In genomic region chr6:3411967-3412778, GRCh38 we compare ENCODE assay signal across 15 cellular contexts. TPM values are rescaled to one million over a fixed set of nuclear protein-coding genes. Genes with fewer than 3 reads are reported as not detected.
A peak's percentile ranks its signal among the peaks of the same experiment; 100 is the strongest.
DNase-seq lines count a peak whose midpoint lies in the region; ATAC-seq and TF ChIP-seq lines count a peak whose summit lies in the region.
"Had no signal": no experiment of that assay in that cellular context is flagged by ENCODE, and none has a peak within 500 bp of the region (broad histone marks: within the 10 kb centered on the region; RNA-seq: fewer than 3 reads in every experiment).

No MANE protein-coding gene starts in this region.

- H3K4me3 ChIP-seq in GM23338 (no peak overlapping the region), colonic mucosa (no peak overlapping the region), mucosa of rectum (ENCODE audit: low read length in 2 of 2) (no peak overlapping the region), brain microvascular endothelial cell (ENCODE audit: low read depth, low read length) (no peak overlapping the region), adrenal gland (no peak overlapping the region)
- H3K4me3 ChIP-seq: GM23248 had no signal

- no peak overlapping the region for H3K27ac ChIP-seq in GM23338 (ENCODE audit: low read depth)
- H3K27ac ChIP-seq in colonic mucosa: peak overlapping the region; percentile 92
- H3K27ac ChIP-seq in mucosa of rectum (ENCODE audit: low read depth in 2 of 2, low read length in 2 of 2): peak overlapping the region; percentile 32 to 90
- H3K27ac ChIP-seq in brain microvascular endothelial cell: no peak overlapping the region
- H3K27ac ChIP-seq in adrenal gland: no peak overlapping the region
- H3K27ac ChIP-seq: GM23248 had no signal

- no peak overlapping the region for H2AFZ ChIP-seq in GM23338
- H2AFZ ChIP-seq: GM23248 had no signal

- H3K27ac Mint-ChIP-seq in GM23338 (0 out of 2 replicates have a peak overlapping the region, but pooled peaks have one; percentile 74), type B pancreatic cell (peak overlapping the region; percentile 72)
- H3K27ac Mint-ChIP-seq: H9 had no signal

- H3K27me3 ChIP-seq in GM23338 (ENCODE audit: insufficient read depth) (no peaks in the 10 kb centered on the region), colonic mucosa (no peaks in the 10 kb centered on the region), mucosa of rectum (ENCODE audit: control insufficient read depth in 2 of 2, insufficient read depth in 2 of 2, low read length in 2 of 2) (no peaks in the 10 kb centered on the region), brain microvascular endothelial cell (replicated peaks) (no peaks in the 10 kb centered on the region), adrenal gland (no peaks in the 10 kb centered on the region)

- H3K36me3 ChIP-seq in GM23338 (ENCODE audit: insufficient read depth) (0 out of 2 replicates have a peak, but pooled peaks cover 6% of the 10 kb centered on the region), colonic mucosa (no peaks in the 10 kb centered on the region), mucosa of rectum (ENCODE audit: control insufficient read depth in 2 of 2, insufficient read depth in 2 of 2, low read length in 2 of 2) (peaks cover 4 to 8% of the 10 kb centered on the region in 2 donors), brain microvascular endothelial cell (replicated peaks) (no peaks in the 10 kb centered on the region), adrenal gland (replicated peaks in 1 of 2) (no peaks in the 10 kb centered on the region)

- no peak for TF ChIP-seq POLR2A in adrenal gland (IDR thresholded peaks at IDR 0.05)

- H3K79me2 ChIP-seq in GM23338 (replicated peaks; ENCODE audit: insufficient read depth): peaks cover 49% of the 10 kb centered on the region

- in situ Hi-C loops in brain microvascular endothelial cell (cut with HindIII; ENCODE audit: low pct_ligation_motif_present, low sequenced_read_pairs): no loop called here

- TF ChIP-seq CTCF in GM23338 (conservative IDR thresholded peaks at IDR 0.05; ENCODE audit: low read depth in 2 of 2): no peak
- no peak for TF ChIP-seq CTCF in colonic mucosa (IDR thresholded peaks at IDR 0.05)
- TF ChIP-seq CTCF in type B pancreatic cell (conservative IDR thresholded peaks at IDR 0.05): no peak
- no peak for TF ChIP-seq CTCF in brain microvascular endothelial cell (IDR thresholded peaks at IDR 0.05; ENCODE audit: low read depth, low read length, missing control alignments)
- TF ChIP-seq CTCF in adrenal gland (IDR thresholded peaks at IDR 0.05): no peak

- H3K4me1 Mint-ChIP-seq in GM23338: peaks cover 70% of the 10 kb centered on the region
- H3K4me1 Mint-ChIP-seq in type B pancreatic cell (ENCODE audit: unreplicated experiment): peaks cover 46% of the 10 kb centered on the region

- no peak for ATAC-seq in GM23338
- ATAC-seq: HCT116 had no signal

- H3K4me2 ChIP-seq in GM23338: no peak overlapping the region

- DNase-seq in GM23338 (ENCODE audit: low spot score): no peak
- no peak for DNase-seq in colonic mucosa
- DNase-seq in type B pancreatic cell (ENCODE audit: extremely low spot score, unreplicated experiment): no peak
- no peak for DNase-seq in activated CD4-positive, alpha-beta T cell treated with anti-CD3 and anti-CD28 coated beads, Interleukin-2, amount 50 U/mL, for 48 hours
- no peak for DNase-seq in brain microvascular endothelial cell
- no peak for DNase-seq in adrenal gland
- DNase-seq: C1 segment of cervical spinal cord; CD4-positive, alpha-beta memory T cell; COR-L47; DMS153; DND-41; GM23248; H9 had no signal

- H3K4me3 Mint-ChIP-seq in GM23338 (no peak overlapping the region), type B pancreatic cell (no peak overlapping the region)
- H3K4me3 Mint-ChIP-seq: CD4-positive, alpha-beta memory T cell; H9 had no signal

- 87 to 91% (median 88%) methylated on average over 11 of the region's 11 CpGs for WGBS in adrenal gland, 4 donors

- H3K9me2 ChIP-seq in GM23338 (ENCODE audit: insufficient read depth): no peaks in the 10 kb centered on the region

- no peak overlapping the region for H3K9ac ChIP-seq in colonic mucosa (ENCODE audit: low read depth in 2 of 2, low read length in 2 of 2)
- H3K9ac ChIP-seq in mucosa of rectum (ENCODE audit: low read depth in 1 of 2, low read length in 2 of 2): no peak overlapping the region
- H3K9ac ChIP-seq: GM23248 had no signal

- H3K9me3 Mint-ChIP-seq in GM23338 (peaks cover 5% of the 10 kb centered on the region; the same call in 2 of the 3 replicates), type B pancreatic cell (peaks cover 9% of the 10 kb centered on the region)

- no peaks in the 10 kb centered on the region for H3K9me3 ChIP-seq in colonic mucosa
- H3K9me3 ChIP-seq in mucosa of rectum (ENCODE audit: control insufficient read depth in 2 of 2, low read length in 2 of 2): no peaks in the 10 kb centered on the region
- no peaks in the 10 kb centered on the region for H3K9me3 ChIP-seq in adrenal gland (replicated peaks in 1 of 3)

- H3K4me1 ChIP-seq in GM23338 (ENCODE audit: insufficient read depth) (peaks cover 62% of the 10 kb centered on the region), colonic mucosa (no peaks in the 10 kb centered on the region), mucosa of rectum (ENCODE audit: control insufficient read depth in 2 of 2, insufficient read depth in 2 of 2, low read length in 2 of 2) (peaks cover 13 to 39% of the 10 kb centered on the region in 2 donors), adrenal gland (replicated peaks in 1 of 2) (no peaks in the 10 kb centered on the region)

- peaks cover 13% of the 10 kb centered on the region for H3K27me3 Mint-ChIP-seq in GM23338 (ENCODE audit: insufficient read depth, low read depth, poor library complexity)
- no peaks in the 10 kb centered on the region for H3K27me3 Mint-ChIP-seq in type B pancreatic cell
- H3K27me3 Mint-ChIP-seq: CD4-positive, alpha-beta memory T cell had no signal

- intact Hi-C loops in colonic mucosa (cut with DNase I) (loop anchor here (5.0 kb wide), 1 partner anchor 45 kb away; the partner anchor contains the start of gene SLC22A23), adrenal gland (cut with DNase I) (loop anchor here in 1 of 2 donors (10.0 kb wide), 1 partner anchor 323 kb away; no protein-coding TSS in a partner anchor)

- peaks cover 24% of the 10 kb centered on the region for H3F3A ChIP-seq in GM23338 (replicated peaks; ENCODE audit: low read depth)

- H4K20me1 ChIP-seq in GM23338 (replicated peaks; ENCODE audit: insufficient read depth): no peaks in the 10 kb centered on the region

- H3K36me3 Mint-ChIP-seq in GM23338 (ENCODE audit: low read depth) (peaks cover 64% of the 10 kb centered on the region), type B pancreatic cell (peaks cover 38% of the 10 kb centered on the region)

TF ChIP-seq in GM23338, 12 proteins besides CTCF, POLR2A, EP300 and RAD21:
- no peak for TF ChIP-seq NANOG (IDR thresholded peaks at IDR 0.05; ENCODE audit: borderline replicate concordance)
- TF ChIP-seq CREB1 (CRISPR knock-in tag; IDR thresholded peaks at IDR 0.05; ENCODE audit: low read depth): no peak
- no peak for TF ChIP-seq EZH2phosphoT487 (IDR thresholded peaks at IDR 0.05; ENCODE audit: unreplicated experiment)
- TF ChIP-seq ZNF331 (CRISPR knock-in tag; IDR thresholded peaks at IDR 0.05; ENCODE audit: low read depth): no peak
- TF ChIP-seq STAT1 (IDR thresholded peaks at IDR 0.05; ENCODE audit: unreplicated experiment): no peak

RNA-seq across cellular contexts. Expression of gene SLC22A23, which starts 44.7 kb away (rescaled TPM):
- total RNA-seq in GM23338 (2014; rRNA removed; shearing (Covaris generic)): 38.3 TPM in 2 replicates
- 6.1 and 7.0 TPM in 2 replicates for polyA plus RNA-seq in GM23338 (2016; fragmentation: Nextera tagmentation; extraction: Ambion mirVana)
- 10 to 100 TPM; 85.7 to 89.5 TPM for total RNA-seq in colonic mucosa
- 36.6 and 52.7 TPM in 2 replicates for total RNA-seq in type B pancreatic cell (ENCODE audit: low replicate concordance)
- 10 to 100 TPM in 3 of 8 donors, 1 to 10 TPM in 5; 4.0 to 18.5 (median 7.1) TPM for total RNA-seq in adrenal gland
- polyA plus RNA-seq in adrenal gland: 1 to 10 TPM; 2.3 to 2.7 (median 2.5) TPM

Comparison
In these comparisons a context has a peak if more than half of its experiments do, and no peak if none do; other contexts are left out.
1. H3K27ac ChIP-seq: peak in colonic mucosa (single experiment) and mucosa of rectum (2 of 2); none in GM23338 (single experiment), brain microvascular endothelial cell (single experiment) and adrenal gland (0 of 5).